8 cellular contexts compared by ENCODE assay signal in genomic region chr6:36759177-36759757, GRCh38.
DNase-seq lines count a peak whose midpoint lies in the region; ATAC-seq and TF ChIP-seq lines count a peak whose summit lies in the region.

No MANE protein-coding gene starts in this region.

- peak overlapping the region; percentile 80 for H3K4me2 ChIP-seq in OCI-LY1 (ENCODE audit: low read length)

- H4K20me1 ChIP-seq in OCI-LY1 (ENCODE audit: insufficient read depth, low read length): no peaks in the 10 kb centered on the region

- no peaks in the 10 kb centered on the region for H3K79me2 ChIP-seq in OCI-LY1 (ENCODE audit: insufficient read depth, low read length)

- no peak overlapping the region for H2AFZ ChIP-seq in OCI-LY1 (ENCODE audit: low read length)

- peak overlapping the region; percentile 83 for H3K27ac ChIP-seq in OCI-LY1 (ENCODE audit: low read depth, low read length, poor library complexity, severe bottlenecking)

- no peak overlapping the region for H3K9ac ChIP-seq in OCI-LY1 (ENCODE audit: low read length)

- H3K9me2 ChIP-seq in OCI-LY1 (ENCODE audit: low read depth, low read length): no peaks in the 10 kb centered on the region

- peaks cover 12% of the 10 kb centered on the region; the same call in 1 of the 2 replicates for H3K36me3 ChIP-seq in OCI-LY1 (ENCODE audit: insufficient read depth, low read length)

- ATAC-seq in GM21515 (IDR thresholded peaks at IDR 0.05; ENCODE audit: unreplicated experiment): no peak

- H3F3A ChIP-seq in OCI-LY1 (ENCODE audit: insufficient read depth, low read length): no peaks in the 10 kb centered on the region; the same call in 1 of the 2 replicates

- H3K4me3 ChIP-seq in OCI-LY1 (ENCODE audit: low read depth, low read length, poor library complexity, severe bottlenecking): peak overlapping the region; percentile 46

- H3K9me3 ChIP-seq in OCI-LY1 (ENCODE audit: low read length): no peaks in the 10 kb centered on the region

- peak; percentile 98 for TF ChIP-seq CTCF in OCI-LY1 (IDR thresholded peaks at IDR 0.05; ENCODE audit: low read length)

- peaks cover 74% of the 10 kb centered on the region for H3K4me1 ChIP-seq in OCI-LY1 (ENCODE audit: insufficient read depth, low read length, severe bottlenecking)

- no peaks in the 10 kb centered on the region for H3K27me3 ChIP-seq in OCI-LY1 (ENCODE audit: insufficient read depth, low read length)

- peak; percentile 87 for DNase-seq in ELF-1 (ENCODE audit: low read depth, low spot score)
- DNase-seq in HUDEP-2 (lab: John Stamatoyannopoulos, UW; ENCODE audit: unreplicated experiment in 76 of 76): peak in 66 of 76 experiments; percentile 21 to 88 (median 63)
- peak; percentile 80 for DNase-seq in activated CD8-positive, alpha-beta memory T cell treated with anti-CD3 and anti-CD28 coated beads, Interleukin-2, amount 50 U/mL, for 4 hours
- DNase-seq in epidermal melanocyte (ENCODE audit: insufficient read length, low spot score): peak; percentile 95
- peak; percentile 70 for DNase-seq in myocyte (ENCODE audit: low read depth)
- peak; percentile 63 for DNase-seq in stimulated activated CD8-positive, alpha-beta memory T cell treated with anti-CD3 and anti-CD28 coated beads, Interleukin-7, amount 100 ng/mL, for 24 hours (ENCODE audit: low read depth)
